In the genomic region with DNA sequence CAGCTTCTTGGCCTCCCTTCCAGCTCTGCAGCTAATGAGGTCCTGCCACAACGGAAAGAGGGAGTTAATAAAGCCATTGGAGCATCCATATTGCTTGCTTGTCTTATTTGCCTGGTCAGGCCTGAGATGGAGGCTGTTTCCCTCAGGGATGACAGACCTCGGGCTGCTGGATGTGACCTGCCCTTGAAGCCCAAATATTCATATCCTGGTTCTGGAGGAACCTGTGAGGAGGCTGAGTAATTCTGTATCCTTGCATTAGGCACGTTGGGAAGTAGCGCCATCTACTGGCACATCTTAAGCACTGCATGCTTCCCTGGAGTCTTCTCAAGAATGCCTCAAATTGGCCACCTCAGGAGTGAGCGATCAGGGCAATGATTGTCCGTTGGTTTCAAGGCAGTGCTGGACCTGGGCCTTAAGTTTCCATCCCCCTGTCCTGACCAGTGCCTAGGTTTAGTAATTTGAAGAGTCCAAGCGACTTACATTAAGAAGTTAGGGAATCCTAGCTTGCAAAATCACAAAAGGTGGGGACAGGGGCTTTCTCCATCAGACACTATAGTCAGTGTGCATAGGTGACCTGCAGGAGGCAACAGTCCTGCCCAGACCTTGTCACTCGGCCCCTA, we compare ENCODE assay signal across 8 cellular contexts. TPM values are rescaled to one million over a fixed set of nuclear protein-coding genes. Genes with fewer than 3 reads are reported as not detected.
A peak's percentile ranks its signal among the peaks of the same experiment; 100 is the strongest.
DNase-seq lines count a peak whose midpoint lies in the region; ATAC-seq and TF ChIP-seq lines count a peak whose summit lies in the region.

No MANE protein-coding gene starts in this region.

- H3K27ac ChIP-seq in colonic mucosa (no peak overlapping the region), right lobe of liver (no peak overlapping the region)

- H3K4me1 ChIP-seq in colonic mucosa, result no peaks in the 10 kb centered on the region
- H3K4me1 ChIP-seq in right lobe of liver, result no peaks in the 10 kb centered on the region

- H3K9ac ChIP-seq in colonic mucosa (ENCODE audit: low read depth in 2 of 2, low read length in 2 of 2), result no peak overlapping the region

- H3K27me3 ChIP-seq in colonic mucosa (no peaks in the 10 kb centered on the region), right lobe of liver (no peaks in the 10 kb centered on the region)

- peak; percentile 98 for TF ChIP-seq CTCF in colonic mucosa (IDR thresholded peaks at IDR 0.05)
- peak; percentile 95 to 98 (median 98) for TF ChIP-seq CTCF in right lobe of liver (IDR thresholded peaks at IDR 0.05)

- no peak overlapping the region for H3K4me3 ChIP-seq in colonic mucosa
- no peak overlapping the region for H3K4me3 ChIP-seq in right lobe of liver

- H3K9me3 ChIP-seq in colonic mucosa (no peaks in the 10 kb centered on the region), right lobe of liver (no peaks in the 10 kb centered on the region)

- intact Hi-C loops in colonic mucosa (cut with DNase I) (loop anchor here (2.0 to 10.0 kb wide), 2 partner anchors 57 to 225 kb away; partner anchors contain the start of genes MUTYH and TOE1), right lobe of liver (cut with DNase I) (loop anchor here (5.0 to 10.0 kb wide), 3 partner anchors 58 to 215 kb away; no protein-coding TSS in a partner anchor)

- no peak for TF ChIP-seq POLR2A in right lobe of liver (IDR thresholded peaks at IDR 0.05)

- peaks cover 14% of the 10 kb centered on the region for H3K36me3 ChIP-seq in colonic mucosa
- H3K36me3 ChIP-seq in right lobe of liver, result peaks cover 0 to 50% (median 30%) of the 10 kb centered on the region in 4 donors

- DNase-seq in EH (ENCODE audit: low read depth), result peak; percentile 78
- peak; percentile 66 for DNase-seq in NCI-H345 (lab: John Stamatoyannopoulos, UW)
- peak; percentile 61 to 72 for DNase-seq in activated CD4-positive, alpha-beta T cell treated with anti-CD3 and anti-CD28 coated beads for 4 hours
- peak; percentile 77 for DNase-seq in colonic mucosa
- peak in 2 of 3 donors; percentile 47 to 73 for DNase-seq in right lobe of liver
- peak; percentile 39 to 61 (median 42) for DNase-seq in stimulated activated CD4-positive, alpha-beta T cell treated with anti-CD3 and anti-CD28 coated beads, TNF-alpha, amount 100 ng/mL, for 4 hours (ENCODE audit: low read depth in 3 of 3)

- ATAC-seq in HG03025 (IDR thresholded peaks at IDR 0.05; ENCODE audit: low FRiP score, unreplicated experiment) (peak; percentile 47), right lobe of liver (peak; percentile 86 to 95 (median 90)), HG03095 (IDR thresholded peaks at IDR 0.05; ENCODE audit: unreplicated experiment) (no peak)

- 14% methylated on average over 4 of the region's 8 CpGs for WGBS in right lobe of liver (ENCODE audit: insufficient coverage, low coverage, low lambda C conversion rate, missing lambda C conversion rate)

RNA-seq across cellular contexts. Expression of gene NASP, which starts 13.8 kb away (rescaled TPM):
- total RNA-seq in colonic mucosa (100 to 1,000 TPM in 1 of 2 donors, 10 to 100 TPM in 1; 54.7 to 119 TPM), right lobe of liver (10 to 100 TPM; 21.8 to 31.9 (median 26.1) TPM)

RNA-seq across cellular contexts. Expression of gene AKR1A1, which starts 19.4 kb away (rescaled TPM):
- total RNA-seq in colonic mucosa, result 100 to 1,000 TPM; 203 to 263 TPM
- 100 to 1,000 TPM; 115 to 308 (median 220) TPM for total RNA-seq in right lobe of liver

RNA-seq across cellular contexts. Expression of gene PRDX1, which starts 48.4 kb away (rescaled TPM):
- total RNA-seq in colonic mucosa (100 to 1,000 TPM; 325 to 508 TPM), right lobe of liver (100 to 1,000 TPM; 315 to 672 (median 358) TPM)

RNA-seq across cellular contexts. Expression of gene CCDC17, which starts 53.8 kb away (rescaled TPM):
- total RNA-seq in colonic mucosa (1 to 10 TPM; 1.8 to 2.4 TPM), right lobe of liver (1 to 10 TPM in 5 of 6 experiments, under 1 TPM in 1; 0.81 to 3.1 (median 1.9) TPM)
